In genomic region chr17:38498353-38498752, GRCh38 we compare ENCODE assay signal across 19 cellular contexts.
A peak's percentile ranks its signal among the peaks of the same experiment; 100 is the strongest.
DNase-seq lines count a peak whose midpoint lies in the region; ATAC-seq, FAIRE-seq and TF ChIP-seq lines count a peak whose summit lies in the region.
"Had no signal": no experiment of that assay in that cellular context is flagged by ENCODE, and none has a peak within 500 bp of the region (broad histone marks: within the 10 kb centered on the region; RNA-seq: fewer than 3 reads in every experiment).

No MANE protein-coding gene starts in this region.

- in situ Hi-C loops in Panc1 (cut with HindIII; ENCODE audit: low pct_unique_long_range_greater_than_20kb, low sequenced_read_pairs), result no loop called here

- H4K20me1 ChIP-seq in endothelial cell of umbilical vein (replicated peaks; ENCODE audit: control insufficient read depth, extremely low read depth, insufficient read depth, low read length), result no peaks in the 10 kb centered on the region
- H4K20me1 ChIP-seq: BLaER1 had no signal

- H3K4me2 ChIP-seq in endothelial cell of umbilical vein (ENCODE audit: insufficient read depth, low read length), result no peak overlapping the region
- H3K4me2 ChIP-seq: BLaER1 had no signal

- H3K27ac Mint-ChIP-seq in CD4-positive, alpha-beta T cell, result no peak overlapping the region
- no peak overlapping the region for H3K27ac Mint-ChIP-seq in CD14-positive monocyte

- 88 to 94% methylated on average over 8 to 14 of the region's 14 CpGs for WGBS in heart right ventricle, 2 donors

- no peaks in the 10 kb centered on the region for H3K36me3 Mint-ChIP-seq in CD4-positive, alpha-beta T cell (ENCODE audit: low read depth)
- H3K36me3 Mint-ChIP-seq in CD14-positive monocyte, result peaks cover 2 to 9% of the 10 kb centered on the region in 2 donors
- H3K36me3 Mint-ChIP-seq: CD4-positive, CD25-positive, alpha-beta regulatory T cell had no signal

- no peaks in the 10 kb centered on the region for H3K4me1 Mint-ChIP-seq in CD4-positive, alpha-beta T cell (ENCODE audit: low read depth)
- H3K4me1 Mint-ChIP-seq in CD14-positive monocyte, result no peaks in the 10 kb centered on the region
- H3K4me1 Mint-ChIP-seq: CD4-positive, CD25-positive, alpha-beta regulatory T cell had no signal

- intact Hi-C loops in Panc1 (cut with micrococcal nuclease; ENCODE audit: unreplicated experiment) (no loop called here), endothelial cell of umbilical vein (cut with micrococcal nuclease) (no loop called here), heart right ventricle (cut with DNase I) (no loop called here), CD14-positive monocyte (cut with micrococcal nuclease) (no loop called here), colonic mucosa (cut with DNase I) (no loop called here)
- intact Hi-C loops in CD4-positive, alpha-beta T cell (cut with DNase I, micrococcal nuclease), result no loop called here

- H3K79me2 ChIP-seq in endothelial cell of umbilical vein (ENCODE audit: control insufficient read depth, insufficient read depth, low read length), result peaks cover 2% of the 10 kb centered on the region

- no peak for TF ChIP-seq POLR2A in endothelial cell of umbilical vein (IDR thresholded peaks at IDR 0.05; ENCODE audit: low read depth, low read length)

- ATAC-seq in Panc1 (no peak), heart right ventricle (no peak)
- ATAC-seq in CD4-positive, alpha-beta T cell (ENCODE audit: poor library complexity), result no peak
- ATAC-seq: GM12878 had no signal

- no peaks in the 10 kb centered on the region for H3K36me3 ChIP-seq in Panc1 (ENCODE audit: control insufficient read depth, insufficient read depth, low read length)
- peaks cover 11 to 45% of the 10 kb centered on the region in 2 experiments for H3K36me3 ChIP-seq in endothelial cell of umbilical vein (ENCODE audit: control insufficient read depth in 2 of 2, extremely low read depth in 1 of 2, insufficient read depth in 2 of 2, low read length in 2 of 2)
- peaks cover 0 to 99% (median 62%) of the 10 kb centered on the region in 9 donors for H3K36me3 ChIP-seq in heart right ventricle
- no peaks in the 10 kb centered on the region for H3K36me3 ChIP-seq in colonic mucosa

- H3K27ac ChIP-seq in Panc1 (ENCODE audit: low read length), result no peak overlapping the region
- no peak overlapping the region for H3K27ac ChIP-seq in endothelial cell of umbilical vein (ENCODE audit: insufficient read depth, low read depth, low read length)
- H3K27ac ChIP-seq in CD4-positive, alpha-beta T cell (ENCODE audit: low read depth, low read length), result no peak overlapping the region
- H3K27ac ChIP-seq in heart right ventricle, result no peak overlapping the region
- H3K27ac ChIP-seq in colonic mucosa, result no peak overlapping the region
- H3K27ac ChIP-seq: 22Rv1, BLaER1, HL-60 had no signal

- POLR2A ChIA-PET in Panc1 (lab: Charles Lee), result no interaction called here
- POLR2A ChIA-PET in endothelial cell of umbilical vein (lab: Charles Lee), result no interaction called here
- POLR2A ChIA-PET in CD4-positive, alpha-beta T cell (lab: Charles Lee), result no interaction called here

- H3K9ac ChIP-seq in endothelial cell of umbilical vein (replicated peaks; ENCODE audit: extremely low read depth, insufficient read depth, low read length) (no peak overlapping the region), colonic mucosa (ENCODE audit: low read depth in 2 of 2, low read length in 2 of 2) (no peak overlapping the region)
- H3K9ac ChIP-seq: BLaER1 had no signal

- no peaks in the 10 kb centered on the region for H3K27me3 ChIP-seq in Panc1 (ENCODE audit: control insufficient read depth, insufficient read depth, low read length)
- no peaks in the 10 kb centered on the region for H3K27me3 ChIP-seq in endothelial cell of umbilical vein (ENCODE audit: control insufficient read depth in 2 of 2, insufficient read depth in 2 of 2, low read length in 2 of 2)
- H3K27me3 ChIP-seq in CD4-positive, alpha-beta T cell (ENCODE audit: control insufficient read depth, insufficient read depth, low read length), result no peaks in the 10 kb centered on the region
- H3K27me3 ChIP-seq in heart right ventricle, result no peaks in the 10 kb centered on the region
- H3K27me3 ChIP-seq in colonic mucosa, result no peaks in the 10 kb centered on the region
- H3K27me3 ChIP-seq: BLaER1 had no signal

- peak; percentile 17; the same call in 1 of the 2 replicates for TF ChIP-seq CTCF in Panc1 (IDR thresholded peaks at IDR 0.05)
- TF ChIP-seq CTCF in endothelial cell of umbilical vein (IDR thresholded peaks at IDR 0.05; ENCODE audit: extremely low read depth in 1 of 2, insufficient read depth in 1 of 2, low read depth in 1 of 2, low read length in 2 of 2), result no peak
- TF ChIP-seq CTCF in CD4-positive, alpha-beta T cell (IDR thresholded peaks at IDR 0.05), result no peak
- no peak for TF ChIP-seq CTCF in heart right ventricle (IDR thresholded peaks at IDR 0.05)
- no peak for TF ChIP-seq CTCF in CD14-positive monocyte (IDR thresholded peaks at IDR 0.05)
- TF ChIP-seq CTCF in colonic mucosa (IDR thresholded peaks at IDR 0.05), result no peak

- H3K4me1 ChIP-seq in Panc1 (ENCODE audit: control insufficient read depth, insufficient read depth, low read length) (no peaks in the 10 kb centered on the region), endothelial cell of umbilical vein (ENCODE audit: control insufficient read depth, extremely low read depth, insufficient read depth, low read length) (no peaks in the 10 kb centered on the region), heart right ventricle (no peaks in the 10 kb centered on the region), colonic mucosa (no peaks in the 10 kb centered on the region)

- CTCF ChIA-PET in Panc1 (lab: Charles Lee), result no interaction called here
- CTCF ChIA-PET in endothelial cell of umbilical vein (lab: Charles Lee), result no interaction called here
- CTCF ChIA-PET in CD4-positive, alpha-beta T cell (lab: Charles Lee), result no interaction called here

- no peak overlapping the region for H3K4me3 ChIP-seq in Panc1 (ENCODE audit: low read depth in 2 of 2, low read length in 2 of 2)
- H3K4me3 ChIP-seq in endothelial cell of umbilical vein (replicated peaks in 1 of 3; ENCODE audit: insufficient read depth in 1 of 3, low read depth in 1 of 3, low read length in 3 of 3), result no peak overlapping the region
- no peak overlapping the region for H3K4me3 ChIP-seq in heart right ventricle
- no peak overlapping the region for H3K4me3 ChIP-seq in colonic mucosa
- H3K4me3 ChIP-seq: BLaER1, GM12878 had no signal

- no peaks in the 10 kb centered on the region for H3K9me1 ChIP-seq in endothelial cell of umbilical vein (replicated peaks; ENCODE audit: control insufficient read depth, extremely low read depth, insufficient read depth, low read length)

- no peaks in the 10 kb centered on the region for H3K9me3 Mint-ChIP-seq in CD4-positive, alpha-beta T cell
- H3K9me3 Mint-ChIP-seq in CD14-positive monocyte, result peaks cover 2 to 10% (median 7%) of the 10 kb centered on the region in 7 donors

- H3K27me3 Mint-ChIP-seq in CD4-positive, alpha-beta T cell, result no peaks in the 10 kb centered on the region
- peaks cover 0 to 2% (median 1%) of the 10 kb centered on the region in 3 donors for H3K27me3 Mint-ChIP-seq in CD14-positive monocyte (ENCODE audit: low read depth in 3 of 3)
- H3K27me3 Mint-ChIP-seq: CD4-positive, CD25-positive, alpha-beta regulatory T cell had no signal

- FAIRE-seq in endothelial cell of umbilical vein (lab: Jason Lieb, UNC), result no peak
- FAIRE-seq: GM12878, H54 had no signal

- H3K9me3 ChIP-seq in Panc1 (ENCODE audit: control insufficient read depth, insufficient read depth, low read depth, low read length), result no peaks in the 10 kb centered on the region
- H3K9me3 ChIP-seq in endothelial cell of umbilical vein (replicated peaks; ENCODE audit: control insufficient read depth, insufficient read depth, low read length), result no peaks in the 10 kb centered on the region
- H3K9me3 ChIP-seq in CD4-positive, alpha-beta T cell (ENCODE audit: control insufficient read depth, low read length), result no peaks in the 10 kb centered on the region
- H3K9me3 ChIP-seq in heart right ventricle, result no peaks in the 10 kb centered on the region
- H3K9me3 ChIP-seq in colonic mucosa, result no peaks in the 10 kb centered on the region

- H3K4me3 Mint-ChIP-seq in CD4-positive, alpha-beta T cell, result no peak overlapping the region
- no peak overlapping the region for H3K4me3 Mint-ChIP-seq in CD14-positive monocyte
- H3K4me3 Mint-ChIP-seq: CD4-positive, CD25-positive, alpha-beta regulatory T cell had no signal

- no peak overlapping the region for H2AFZ ChIP-seq in endothelial cell of umbilical vein (ENCODE audit: low read depth, low read length)

- peak; percentile 38 for DNase-seq in activated effector memory CD4-positive, alpha-beta T cell treated with anti-CD3 and anti-CD28 coated beads, Interleukin-2, amount 50 U/mL, for 16 hours
- no peak for DNase-seq in activated effector memory CD4-positive, alpha-beta T cell treated with Interleukin-2 at 50 U/mL for 16 hours
- DNase-seq in Panc1 (ENCODE audit: low read depth, low spot score) (no peak), endothelial cell of umbilical vein (ENCODE audit: low read depth, low spot score) (no peak), heart right ventricle (no peak), CD14-positive monocyte (ENCODE audit: low spot score) (no peak), colonic mucosa (no peak)
- DNase-seq in CD4-positive, alpha-beta T cell, result no peak
- DNase-seq: AML-193; CD4-positive, CD25-positive, alpha-beta regulatory T cell; DMS79; IMR-90; Kasumi-1; KBM-7 had no signal

- no TSS peak for BruUV-seq in Panc1 (replicated peaks; lab: Mats Ljungman, UMichigan)
- no TSS peak for BruUV-seq in endothelial cell of umbilical vein (replicated peaks; lab: Mats Ljungman, UMichigan)

- dilution Hi-C loops in endothelial cell of umbilical vein (cut with MboI; ENCODE audit: extremely low pct_ligation_motif_present, low sequenced_read_pairs), result no loop called here

TF ChIP-seq in endothelial cell of umbilical vein, 7 proteins besides CTCF, POLR2A, EP300 and RAD21:
- TF ChIP-seq MAX (IDR thresholded peaks at IDR 0.05; ENCODE audit: insufficient read depth, insufficient read length), result no peak
- TF ChIP-seq POLR2AphosphoS5 (IDR thresholded peaks at IDR 0.05; ENCODE audit: insufficient read depth, low read depth, low read length), result peak; percentile 9
